6 cellular contexts compared by ENCODE assay signal in genomic region chr11:47866892-47867291, GRCh38.
DNase-seq lines count a peak whose midpoint lies in the region; ATAC-seq lines count a peak whose summit lies in the region.
"Not testable (repeated sequence)": the region's sequence is repeated elsewhere in the genome, so short reads cannot be mapped to it uniquely, and the experiment has no call there.

No MANE protein-coding gene starts in this region.

- peak; percentile 47 for DNase-seq in DMS79 treated with DMSO at 0.1 percent for 48 hours (lab: John Stamatoyannopoulos, UW)
- peak; percentile 37 for DNase-seq in SK-N-MC (ENCODE audit: low read depth, low spot score)
- peak; percentile 23 for DNase-seq in fibroblast of peridontal ligament (ENCODE audit: extremely low read depth)
- not testable (repeated sequence) for DNase-seq in stimulated activated naive B cell treated with anti-CD40 and anti-IgM and Interleukin-4, amounts not matched to agents 10 μg/mL and 1 μg/mL and 100 μg/mL, for 72 hours

- ATAC-seq in stimulated activated naive B cell treated with anti-CD40 and anti-IgM and Interleukin-4, amounts not matched to agents 10 μg/mL and 1 μg/mL and 100 μg/mL, for 72 hours (replicated peaks) = not testable (repeated sequence)

- H3K27me3 ChIP-seq in BLaER1 treated with 17β-estradiol and CSF1 and Interleukin-3, amounts not matched to agents 10 nM and 100 nM = not testable (repeated sequence)

- not testable (repeated sequence) for H3K27me3 Mint-ChIP-seq in dendritic cell treated with granulocyte-macrophage colony-stimulating factor and Interleukin-4, amounts not matched to agents 40 ng/mL and 50 ng/mL, for 4 days; stimulated activated naive B cell treated with anti-CD40 and anti-IgM and Interleukin-4, amounts not matched to agents 10 μg/mL and 1 μg/mL and 100 μg/mL, for 72 hours

- H3K4me2 ChIP-seq in BLaER1 treated with 17β-estradiol and CSF1 and Interleukin-3, amounts not matched to agents 10 nM and 100 nM = peak overlapping the region in 8 of 11 experiments; percentile 3 to 88 (median 60); a peak in 14 of 22 replicates

- H3K36me3 Mint-ChIP-seq in dendritic cell treated with granulocyte-macrophage colony-stimulating factor and Interleukin-4, amounts not matched to agents 40 ng/mL and 50 ng/mL, for 4 days (ENCODE audit: low read depth); stimulated activated naive B cell treated with anti-CD40 and anti-IgM and Interleukin-4, amounts not matched to agents 10 μg/mL and 1 μg/mL and 100 μg/mL, for 72 hours: not testable (repeated sequence)

- H3K4me1 ChIP-seq in BLaER1 treated with 17β-estradiol and CSF1 and Interleukin-3, amounts not matched to agents 10 nM and 100 nM = peaks cover 53 to 89% (median 74%) of the 10 kb centered on the region in 10 experiments

- peaks cover 57% of the 10 kb centered on the region for H3K4me1 Mint-ChIP-seq in dendritic cell treated with granulocyte-macrophage colony-stimulating factor and Interleukin-4, amounts not matched to agents 40 ng/mL and 50 ng/mL, for 4 days (ENCODE audit: low read depth)
- H3K4me1 Mint-ChIP-seq in stimulated activated naive B cell treated with anti-CD40 and anti-IgM and Interleukin-4, amounts not matched to agents 10 μg/mL and 1 μg/mL and 100 μg/mL, for 72 hours = peaks cover 22 to 67% of the 10 kb centered on the region in 2 donors

- not testable (repeated sequence) for H3K4me3 Mint-ChIP-seq in dendritic cell treated with granulocyte-macrophage colony-stimulating factor and Interleukin-4, amounts not matched to agents 40 ng/mL and 50 ng/mL, for 4 days; stimulated activated naive B cell treated with anti-CD40 and anti-IgM and Interleukin-4, amounts not matched to agents 10 μg/mL and 1 μg/mL and 100 μg/mL, for 72 hours

- peak overlapping the region in 2 of 11 experiments; percentile 12 to 13; a peak in 4 of 22 replicates for H3K27ac ChIP-seq in BLaER1 treated with 17β-estradiol and CSF1 and Interleukin-3, amounts not matched to agents 10 nM and 100 nM
- not testable (repeated sequence) for H3K27ac ChIP-seq in SK-N-MC

- H3K9me3 ChIP-seq in BLaER1 treated with 17β-estradiol and CSF1 and Interleukin-3, amounts not matched to agents 10 nM and 100 nM (replicated peaks in 1 of 11) = peaks cover 0 to 16% (median 4%) of the 10 kb centered on the region in 11 experiments; a peak in 14 of 22 replicates
- H3K9me3 ChIP-seq in SK-N-MC (ENCODE audit: low read depth, low read length) = not testable (repeated sequence)

- not testable (repeated sequence) for H4K20me1 ChIP-seq in BLaER1 treated with 17β-estradiol and CSF1 and Interleukin-3, amounts not matched to agents 10 nM and 100 nM

- H3K9ac ChIP-seq in BLaER1 treated with 17β-estradiol and CSF1 and Interleukin-3, amounts not matched to agents 10 nM and 100 nM; SK-N-MC (ENCODE audit: insufficient read length): not testable (repeated sequence)

- peak overlapping the region; percentile 75 for H3K27ac Mint-ChIP-seq in dendritic cell treated with granulocyte-macrophage colony-stimulating factor and Interleukin-4, amounts not matched to agents 40 ng/mL and 50 ng/mL, for 4 days
- H3K27ac Mint-ChIP-seq in stimulated activated naive B cell treated with anti-CD40 and anti-IgM and Interleukin-4, amounts not matched to agents 10 μg/mL and 1 μg/mL and 100 μg/mL, for 72 hours = peak overlapping the region; percentile 25

- H3K4me3 ChIP-seq in BLaER1 treated with 17β-estradiol and CSF1 and Interleukin-3, amounts not matched to agents 10 nM and 100 nM; SK-N-MC: not testable (repeated sequence)

- intact Hi-C loops in dendritic cell treated with granulocyte-macrophage colony-stimulating factor and Interleukin-4, amounts not matched to agents 40 ng/mL and 50 ng/mL, for 4 days (cut with micrococcal nuclease) = not testable (repeated sequence)

- H3K36me3 ChIP-seq in BLaER1 treated with 17β-estradiol and CSF1 and Interleukin-3, amounts not matched to agents 10 nM and 100 nM; SK-N-MC (ENCODE audit: insufficient read depth, low read length): not testable (repeated sequence)

- not testable (repeated sequence) for H3K9me3 Mint-ChIP-seq in dendritic cell treated with granulocyte-macrophage colony-stimulating factor and Interleukin-4, amounts not matched to agents 40 ng/mL and 50 ng/mL, for 4 days; stimulated activated naive B cell treated with anti-CD40 and anti-IgM and Interleukin-4, amounts not matched to agents 10 μg/mL and 1 μg/mL and 100 μg/mL, for 72 hours
